In the genomic region with DNA sequence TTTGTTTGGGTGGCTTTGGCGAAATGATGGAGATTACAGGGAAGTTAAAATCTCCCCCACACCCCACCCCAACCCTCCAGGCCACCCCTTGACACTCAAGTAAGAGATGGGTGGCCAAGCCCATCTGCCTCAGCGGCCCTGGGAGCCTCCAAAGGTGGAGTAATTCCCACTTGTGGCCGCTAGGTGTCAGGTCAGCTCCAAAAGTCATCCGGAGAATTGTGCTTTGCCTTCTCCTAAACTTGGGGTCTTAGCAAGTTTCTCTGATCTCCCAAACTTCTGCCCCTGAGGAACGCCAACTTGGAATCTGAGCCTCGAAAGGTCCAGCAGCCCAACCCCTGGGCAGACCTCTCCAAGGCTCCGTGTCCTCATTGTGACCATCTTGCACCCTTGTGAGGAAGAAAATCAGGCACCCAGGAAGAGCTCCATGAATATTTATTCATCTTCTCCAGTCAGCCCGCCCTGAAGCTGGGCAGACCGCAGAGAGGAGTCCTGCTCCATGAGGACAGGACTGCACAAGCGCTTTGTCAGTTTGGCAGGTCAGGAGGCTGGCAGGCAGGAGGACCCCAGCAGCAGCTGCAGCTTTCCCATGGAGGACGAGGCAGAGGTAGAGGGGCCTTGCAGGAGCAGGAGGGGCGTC, we compare ENCODE assay signal across 9 cellular contexts. TPM values are rescaled to one million over a fixed set of nuclear protein-coding genes. Genes with fewer than 3 reads are reported as not detected.
A peak's percentile ranks its signal among the peaks of the same experiment; 100 is the strongest.
DNase-seq lines count a peak whose midpoint lies in the region; ATAC-seq, FAIRE-seq and TF ChIP-seq lines count a peak whose summit lies in the region.
"Had no signal": no experiment of that assay in that cellular context is flagged by ENCODE, and none has a peak within 500 bp of the region (broad histone marks: within the 10 kb centered on the region; RNA-seq: fewer than 3 reads in every experiment).

No MANE protein-coding gene starts in this region.

- TF ChIP-seq CTCF in left ventricle myocardium inferior (IDR thresholded peaks at IDR 0.05; ENCODE audit: borderline replicate concordance): peak; percentile 91
- TF ChIP-seq CTCF in gastrocnemius medialis (IDR thresholded peaks at IDR 0.05 in 4 of 5, conservative IDR thresholded peaks at IDR 0.05 in 1 of 5): peak; percentile 63 to 93 (median 87)

- peak; percentile 49 to 62 for ATAC-seq in gastrocnemius medialis
- ATAC-seq in HG03095 (IDR thresholded peaks at IDR 0.05; ENCODE audit: unreplicated experiment): no peak

- no peaks in the 10 kb centered on the region for H3K36me3 ChIP-seq in left ventricle myocardium inferior
- H3K36me3 ChIP-seq in gastrocnemius medialis: no peaks in the 10 kb centered on the region

- peak; percentile 58 for DNase-seq in DMS53 (lab: John Stamatoyannopoulos, UW)
- DNase-seq in HTR-8/SVneo (ENCODE audit: insufficient read length, low spot score): peak; percentile 83
- DNase-seq in SK-N-DZ (ENCODE audit: low spot score): peak; percentile 49
- DNase-seq in activated naive CD8-positive, alpha-beta T cell treated with anti-CD3 and anti-CD28 coated beads for 36 hours: peak; percentile 61
- DNase-seq in left ventricle myocardium inferior: peak; percentile 58
- peak in 1 of 2 donors; percentile 33 for DNase-seq in gastrocnemius medialis
- DNase-seq in GF-D8 (lab: John Stamatoyannopoulos, UW): no peak

- H3K9me3 ChIP-seq in left ventricle myocardium inferior (replicated peaks) (no peaks in the 10 kb centered on the region), gastrocnemius medialis (no peaks in the 10 kb centered on the region)

- H3K27ac ChIP-seq in left ventricle myocardium inferior (replicated peaks): no peak overlapping the region
- H3K27ac ChIP-seq in gastrocnemius medialis: no peak overlapping the region

- no peak for TF ChIP-seq POLR2A in gastrocnemius medialis (IDR thresholded peaks at IDR 0.05)

- no peaks in the 10 kb centered on the region for H3K36me3 Mint-ChIP-seq in activated naive CD8-positive, alpha-beta T cell treated with anti-CD3 and anti-CD28 coated beads for 36 hours

- H3K27me3 Mint-ChIP-seq in activated naive CD8-positive, alpha-beta T cell treated with anti-CD3 and anti-CD28 coated beads for 36 hours: no peaks in the 10 kb centered on the region

- H3K9me3 Mint-ChIP-seq in activated naive CD8-positive, alpha-beta T cell treated with anti-CD3 and anti-CD28 coated beads for 36 hours: peaks cover 3% of the 10 kb centered on the region

- H3K27me3 ChIP-seq in left ventricle myocardium inferior (ENCODE audit: low read depth) (peaks cover 10% of the 10 kb centered on the region), gastrocnemius medialis (no peaks in the 10 kb centered on the region)

- no peak overlapping the region for H3K4me3 ChIP-seq in left ventricle myocardium inferior
- H3K4me3 ChIP-seq in gastrocnemius medialis: no peak overlapping the region

- H3K4me1 Mint-ChIP-seq in activated naive CD8-positive, alpha-beta T cell treated with anti-CD3 and anti-CD28 coated beads for 36 hours: peaks cover 6% of the 10 kb centered on the region

- no peak overlapping the region for H3K4me3 Mint-ChIP-seq in activated naive CD8-positive, alpha-beta T cell treated with anti-CD3 and anti-CD28 coated beads for 36 hours

- H3K27ac Mint-ChIP-seq in activated naive CD8-positive, alpha-beta T cell treated with anti-CD3 and anti-CD28 coated beads for 36 hours: no peak overlapping the region

- intact Hi-C loops in left ventricle myocardium inferior (cut with micrococcal nuclease) (loop anchor here (10.0 kb wide), 1 partner anchor 442 kb away; no protein-coding TSS in a partner anchor), gastrocnemius medialis (cut with DNase I; ENCODE audit: low total_unique reads) (loop anchor here (5.0 kb wide), 1 partner anchor 429 kb away; no protein-coding TSS in a partner anchor)

- H3K4me1 ChIP-seq in left ventricle myocardium inferior (peaks cover 8% of the 10 kb centered on the region), gastrocnemius medialis (peaks cover 0 to 9% of the 10 kb centered on the region in 2 donors)

- peak; percentile 90 for FAIRE-seq in HTR-8/SVneo (lab: Jason Lieb, UNC)

- in situ Hi-C loops in gastrocnemius medialis (cut with MboI; ENCODE audit: low sequenced_read_pairs in 4 of 4): loop anchor here in 2 of 4 donors (10.0 to 25.0 kb wide), 2 partner anchors 414 to 442 kb away; no protein-coding TSS in a partner anchor

RNA-seq across cellular contexts. Expression of a gene that starts 46.7 kb away (rescaled TPM):
- polyA plus RNA-seq in SK-N-DZ (2014; cell fraction: cytosol; rRNA removed): not detected in 2 replicates
- not detected in 2 replicates for polyA plus RNA-seq in SK-N-DZ (2014; cell fraction: nucleus; rRNA removed)
- not detected for total RNA-seq in activated naive CD8-positive, alpha-beta T cell treated with anti-CD3 and anti-CD28 coated beads for 36 hours
- not detected for total RNA-seq in left ventricle myocardium inferior
- total RNA-seq in gastrocnemius medialis: not detected
- total RNA-seq: activated CD8-positive, alpha-beta memory T cell treated with anti-CD3 and anti-CD28 coated beads for 36 hours had no signal
